ENCODE assay signal across 13 cellular contexts in genomic region chr6:108944058-108944457, GRCh38.
DNase-seq lines count a peak whose midpoint lies in the region; ATAC-seq, FAIRE-seq and TF ChIP-seq lines count a peak whose summit lies in the region.
"Had no signal": no experiment of that assay in that cellular context is flagged by ENCODE, and none has a peak within 500 bp of the region (broad histone marks: within the 10 kb centered on the region; RNA-seq: fewer than 3 reads in every experiment).

No MANE protein-coding gene starts in this region.

- no peak overlapping the region for H2AFZ ChIP-seq in GM12878 (ENCODE audit: control insufficient read depth, low read depth, low read length)
- H2AFZ ChIP-seq in mesenchymal stem cell (ENCODE audit: low read depth, low read length), result no peak overlapping the region

- DNase-seq in GM12878 (ENCODE audit: low read depth, low spot score) (no peak), mesenchymal stem cell (no peak), thyroid gland (no peak), NCI-H2227 treated with DMSO at 0.1 percent for 48 hours (lab: John Stamatoyannopoulos, UW) (no peak), iPS-NIHi11 (ENCODE audit: low spot score) (no peak), nucleus accumbens (lab: John Stamatoyannopoulos, UW) (no peak)
- DNase-seq: activated T-cell treated with anti-CD3 and anti-CD28 coated beads for 4 hours, NCI-H2171, retina, SIG-M5, WERI-Rb-1 had no signal

- no peak overlapping the region for H3K14ac ChIP-seq in mesenchymal stem cell (ENCODE audit: low read length in 2 of 2)

- H3K27ac ChIP-seq in GM12878 (ENCODE audit: control insufficient read depth, insufficient read depth) (no peak overlapping the region), mesenchymal stem cell (ENCODE audit: low read length, poor library complexity, severe bottlenecking) (no peak overlapping the region), thyroid gland (peak overlapping the region in 2 of 3 donors; percentile 96 to 99)
- H3K27ac ChIP-seq: WERI-Rb-1 had no signal

- TF ChIP-seq POLR2A in GM12878 (IDR thresholded peaks at IDR 0.05; ENCODE audit: low read depth, low read length) (no peak), thyroid gland (IDR thresholded peaks at IDR 0.05) (no peak)

- RAD21 ChIA-PET in GM12878 (lab: Charles Lee; ENCODE audit: unreplicated experiment), result no interaction called here

- H3K23ac ChIP-seq in mesenchymal stem cell (ENCODE audit: low read length in 2 of 2), result no peak overlapping the region

- in situ Hi-C loops in GM12878 (cut with MboI), result no loop called here

- no peak overlapping the region for H3K4ac ChIP-seq in mesenchymal stem cell (ENCODE audit: low read depth in 1 of 2, low read length in 2 of 2)

- ATAC-seq in GM12878, result no peak

- H3K4me2 ChIP-seq in GM12878 (ENCODE audit: control insufficient read depth, insufficient read depth) (no peak overlapping the region), mesenchymal stem cell (ENCODE audit: low read length, poor library complexity, severe bottlenecking) (no peak overlapping the region)

- H3K9me3 ChIP-seq in GM12878 (replicated peaks; ENCODE audit: control insufficient read depth, insufficient read depth, low read length) (no peaks in the 10 kb centered on the region), mesenchymal stem cell (ENCODE audit: control insufficient read depth, low read length) (no peaks in the 10 kb centered on the region), thyroid gland (no peaks in the 10 kb centered on the region)

- TF ChIP-seq EP300 in Ishikawa (IDR thresholded peaks at IDR 0.05; ENCODE audit: borderline replicate concordance) (no peak), GM12878 (IDR thresholded peaks at IDR 0.05; ENCODE audit: borderline replicate concordance in 1 of 2, control insufficient read depth in 1 of 2, low read depth in 2 of 2, low read length in 2 of 2) (no peak)

- peaks cover 2 to 15% of the 10 kb centered on the region in 2 experiments; a peak in 3 of 4 replicates for H3K27me3 ChIP-seq in GM12878 (replicated peaks in 1 of 2; ENCODE audit: control insufficient read depth in 2 of 2, insufficient read depth in 2 of 2, low read length in 1 of 2)
- no peaks in the 10 kb centered on the region for H3K27me3 ChIP-seq in mesenchymal stem cell (ENCODE audit: control insufficient read depth in 1 of 2, insufficient read depth in 1 of 2, low read length in 2 of 2)
- no peaks in the 10 kb centered on the region for H3K27me3 ChIP-seq in thyroid gland

- H4K91ac ChIP-seq in mesenchymal stem cell (ENCODE audit: low read length), result no peak overlapping the region

- no peak overlapping the region for H4K8ac ChIP-seq in mesenchymal stem cell (ENCODE audit: low read length)

- TF ChIP-seq RAD21 in Ishikawa (IDR thresholded peaks at IDR 0.05; ENCODE audit: low read depth), result peak; percentile 13; the same call in 1 of the 2 replicates
- 0 out of 2 replicates have a peak, but pooled peaks have one; percentile 8 for TF ChIP-seq RAD21 in GM12878 (IDR thresholded peaks at IDR 0.05; ENCODE audit: insufficient read depth, low read depth, low read length)

- POLR2A ChIA-PET in GM12878 (lab: Charles Lee), result no interaction called here

- H2BK15ac ChIP-seq in mesenchymal stem cell (ENCODE audit: low read depth, poor library complexity, severe bottlenecking), result no peak overlapping the region

- H3K4me1 ChIP-seq in GM12878 (ENCODE audit: control insufficient read depth, insufficient read depth, low read length) (no peaks in the 10 kb centered on the region), mesenchymal stem cell (ENCODE audit: control insufficient read depth, insufficient read depth, low read depth, low read length) (peaks cover 16% of the 10 kb centered on the region), thyroid gland (peaks cover 56 to 63% of the 10 kb centered on the region in 2 donors)

- H3K4me3 ChIP-seq in GM12878 (no peak overlapping the region), mesenchymal stem cell (ENCODE audit: insufficient read depth in 1 of 2, low read depth in 1 of 2, low read length in 2 of 2) (peak overlapping the region in 1 of 2 experiments; percentile 68), thyroid gland (replicated peaks in 1 of 3) (no peak overlapping the region)

- H3K9ac ChIP-seq in GM12878 (ENCODE audit: control insufficient read depth, insufficient read depth, low read length), result no peak overlapping the region
- H3K9ac ChIP-seq in mesenchymal stem cell (ENCODE audit: low read length), result peak overlapping the region; percentile 84

- no peak overlapping the region for H2BK120ac ChIP-seq in mesenchymal stem cell (ENCODE audit: low read depth, low read length)

- WGBS in GM12878 (ENCODE audit: insufficient coverage, insufficient replicate concordance, low lambda C conversion rate, missing lambda C conversion rate), result 33% methylated on average over 1 of the region's 1 CpG
- WGBS in mesenchymal stem cell, result 92% methylated on average over 1 of the region's 1 CpG
- 100% methylated on average over 1 of the region's 1 CpG for WGBS in thyroid gland, 2 donors

- FAIRE-seq in GM12878 (lab: Jason Lieb, UNC), result no peak
- FAIRE-seq: frontal cortex had no signal

- no TSS peak for BruUV-seq in GM12878 (replicated peaks; lab: Mats Ljungman, UMichigan)

- H2BK5ac ChIP-seq in mesenchymal stem cell (ENCODE audit: low read depth, low read length, poor library complexity, severe bottlenecking), result no peak overlapping the region

- TF ChIP-seq CTCF in GM12878 (IDR thresholded peaks at IDR 0.05 in 2 of 3, conservative IDR thresholded peaks at IDR 0.05 in 1 of 3; ENCODE audit: control insufficient read depth in 2 of 3, extremely low read depth in 1 of 3, insufficient read depth in 1 of 3, low read depth in 3 of 3, low read length in 3 of 3), result no peak
- TF ChIP-seq CTCF in thyroid gland (IDR thresholded peaks at IDR 0.05), result peak in 2 of 6 experiments; percentile 6 to 18

- no peak overlapping the region for H3K18ac ChIP-seq in mesenchymal stem cell (ENCODE audit: low read depth in 1 of 2, low read length in 2 of 2)

- no peaks in the 10 kb centered on the region for H3K36me3 ChIP-seq in GM12878 (ENCODE audit: control insufficient read depth in 2 of 2, insufficient read depth in 2 of 2, low read length in 1 of 2)
- no peaks in the 10 kb centered on the region for H3K36me3 ChIP-seq in mesenchymal stem cell (ENCODE audit: control insufficient read depth in 1 of 2, insufficient read depth in 2 of 2, low read depth in 1 of 2, low read length in 2 of 2)
- no peaks in the 10 kb centered on the region for H3K36me3 ChIP-seq in thyroid gland
- H3K36me3 ChIP-seq: WERI-Rb-1 had no signal

- H4K20me1 ChIP-seq in GM12878 (ENCODE audit: control insufficient read depth, insufficient read depth), result no peaks in the 10 kb centered on the region

- H2AK5ac ChIP-seq in mesenchymal stem cell (ENCODE audit: low read length, severe bottlenecking), result no peak overlapping the region

- no peaks in the 10 kb centered on the region for H3K79me2 ChIP-seq in GM12878 (ENCODE audit: control insufficient read depth, insufficient read depth, low read length)

- SMC1A ChIA-PET in GM12878 (lab: Charles Lee; ENCODE audit: uncharacterized antibody, unreplicated experiment), result interaction anchor here (0.9 kb wide), 1 partner anchor 13 kb away, joined by 3 read pairs; no protein-coding TSS in a partner anchor

- CTCF ChIA-PET in GM12878 (lab: Yijun Ruan, JAX), result no interaction called here

- H2BK12ac ChIP-seq in mesenchymal stem cell (ENCODE audit: low read length in 2 of 2), result no peak overlapping the region

- intact Hi-C loops in GM12878 (cut with micrococcal nuclease; ENCODE audit: unreplicated experiment) (no loop called here), thyroid gland (cut with DNase I) (no loop called here)

- no peaks in the 10 kb centered on the region for H3K79me1 ChIP-seq in mesenchymal stem cell (replicated peaks; ENCODE audit: low read length, poor library complexity, severe bottlenecking)

TF ChIP-seq in Ishikawa, 13 proteins besides CTCF, POLR2A, EP300 and RAD21 (continues in another document):
- TF ChIP-seq TEAD4 (IDR thresholded peaks at IDR 0.05), result no peak
- no peak for TF ChIP-seq YY1 (IDR thresholded peaks at IDR 0.05; ENCODE audit: low read depth)

TF ChIP-seq in GM12878, 131 proteins besides CTCF, POLR2A, EP300 and RAD21:
- no peak for TF ChIP-seq ESRRA (IDR thresholded peaks at IDR 0.05; ENCODE audit: low read length)
- no peak for TF ChIP-seq E2F4 (IDR thresholded peaks at IDR 0.05; ENCODE audit: low read depth, low read length)
- no peak for TF ChIP-seq TCF12 (IDR thresholded peaks at IDR 0.05; ENCODE audit: low read depth, low read length)

Comparison
In these comparisons a context has a peak if more than half of its experiments do, and no peak if none do; other contexts are left out.
1. H3K27ac ChIP-seq: peak in thyroid gland (2 of 3); none in GM12878 (single experiment) and mesenchymal stem cell (single experiment).